ENCODE assay signal across 8 cellular contexts in the genomic region with DNA sequence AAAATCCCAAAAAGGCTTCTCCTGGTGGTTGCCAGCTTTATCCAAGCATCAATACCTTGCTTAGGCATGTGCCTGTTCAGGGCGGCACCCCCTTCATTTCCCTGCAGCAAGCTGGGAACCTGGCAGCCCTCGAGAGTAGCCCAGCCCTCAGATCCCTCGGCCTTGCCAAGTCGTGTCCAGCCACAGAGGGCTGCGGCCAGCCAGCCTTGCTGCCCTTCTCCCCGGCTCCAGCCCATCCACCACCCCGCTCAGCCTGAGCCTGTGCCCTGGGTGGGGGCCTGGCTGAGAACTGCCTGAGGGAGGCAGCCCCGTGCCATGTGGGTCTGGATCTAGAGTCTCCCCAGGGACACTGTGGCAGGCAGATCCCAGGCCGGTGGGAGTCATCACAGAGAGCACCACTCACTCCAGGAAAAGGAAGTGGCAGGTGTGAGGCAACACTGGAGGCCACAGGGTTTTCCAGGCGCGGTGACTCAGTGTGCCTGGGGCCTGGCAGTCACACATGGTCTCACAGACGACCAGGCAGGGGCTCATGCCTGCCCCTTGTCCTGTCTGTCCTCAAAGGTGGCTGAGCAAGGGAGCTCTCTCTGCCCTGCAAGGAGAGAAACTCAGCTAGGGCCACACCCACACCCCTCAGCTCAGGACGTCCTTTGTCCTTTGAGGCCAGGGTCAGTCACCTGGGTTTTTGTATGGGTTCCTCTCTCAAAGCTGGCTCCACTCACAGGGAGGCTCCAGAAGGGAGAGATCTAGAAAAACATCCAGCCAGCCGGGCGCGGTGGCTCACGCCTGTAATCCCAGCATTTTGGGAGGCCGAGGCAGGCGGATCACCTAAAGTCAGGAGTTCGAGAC. TPM values are rescaled to one million over a fixed set of nuclear protein-coding genes. Genes with fewer than 3 reads are reported as not detected.
A peak's percentile ranks its signal among the peaks of the same experiment; 100 is the strongest.
DNase-seq lines count a peak whose midpoint lies in the region; FAIRE-seq and TF ChIP-seq lines count a peak whose summit lies in the region.

No MANE protein-coding gene starts in this region.

- peaks cover 15% of the 10 kb centered on the region for H3K36me3 Mint-ChIP-seq in chondrocyte (ENCODE audit: low read depth)

- H3K4me3 Mint-ChIP-seq in chondrocyte (ENCODE audit: unreplicated experiment) = peak overlapping the region; percentile 9

- peak overlapping the region; percentile 87 for H3K27ac Mint-ChIP-seq in chondrocyte (ENCODE audit: unreplicated experiment)

- TF ChIP-seq POLR2A in H54 (IDR thresholded peaks at IDR 0.05; ENCODE audit: low read depth, low read length) = no peak
- no peak for TF ChIP-seq POLR2A in tibial nerve (IDR thresholded peaks at IDR 0.05)

- TF ChIP-seq CTCF in chondrocyte (IDR thresholded peaks at IDR 0.05) (peak; percentile 36), tibial nerve (IDR thresholded peaks at IDR 0.05) (no peak)

- peak in 1 of 2 donors; percentile 48 for TF ChIP-seq EP300 in tibial nerve (IDR thresholded peaks at IDR 0.05)

- WGBS in tibial nerve, 2 donors = 52 to 65% methylated on average over 17 to 19 of the region's 20 CpGs

- peaks cover 38% of the 10 kb centered on the region for H3K4me1 Mint-ChIP-seq in chondrocyte (ENCODE audit: low read depth)

- H3K4me1 ChIP-seq in tibial nerve = peaks cover 0 to 88% (median 73%) of the 10 kb centered on the region in 4 donors

- no peaks in the 10 kb centered on the region for H3K27me3 ChIP-seq in tibial nerve

- no peaks in the 10 kb centered on the region for H3K9me3 ChIP-seq in tibial nerve

- no peaks in the 10 kb centered on the region for H3K27me3 Mint-ChIP-seq in chondrocyte (ENCODE audit: low read depth)

- DNase-seq in H54 (ENCODE audit: insufficient read length, low spot score) (peak; percentile 89), SKM-1 (lab: John Stamatoyannopoulos, UW; ENCODE audit: unreplicated experiment) (peak; percentile 82), chondrocyte (ENCODE audit: low spot score) (peak; percentile 71), medulla oblongata (ENCODE audit: extremely low spot score) (peak; percentile 55), tibial nerve (ENCODE audit: low spot score in 2 of 2) (no peak), NCI-H2081 (lab: John Stamatoyannopoulos, UW) (no peak), SHP77 (lab: John Stamatoyannopoulos, UW) (no peak), NCI-H128 (lab: John Stamatoyannopoulos, UW; ENCODE audit: unreplicated experiment) (no peak)

- no peaks in the 10 kb centered on the region for H3K9me3 Mint-ChIP-seq in chondrocyte (ENCODE audit: low read depth)

- peak overlapping the region; percentile 61 to 82 (median 80) for H3K27ac ChIP-seq in tibial nerve

- H3K36me3 ChIP-seq in tibial nerve = peaks cover 2 to 44% (median 5%) of the 10 kb centered on the region in 3 donors

- no peak overlapping the region for H3K4me3 ChIP-seq in tibial nerve

- no peak for FAIRE-seq in H54 (lab: Jason Lieb, UNC)

RNA-seq across cellular contexts. Expression of gene CDC42BPG, which starts 12.2 kb away (rescaled TPM):
- total RNA-seq in chondrocyte (0.17 to 0.46 TPM (median 0.35 TPM) in 3 replicates), tibial nerve (under 1 TPM in 3 of 4 donors, not detected in 1; under 0.01 to 0.30 (median 0.21) TPM)

RNA-seq across cellular contexts. Expression of gene EHD1, which starts 21.8 kb away (rescaled TPM):
- total RNA-seq in chondrocyte (78.9 to 129 TPM (median 111 TPM) in 3 replicates), tibial nerve (10 to 100 TPM; 35.2 to 93.9 (median 42.6) TPM)

RNA-seq across cellular contexts. Expression of gene MEN1, which starts 46.3 kb away (rescaled TPM):
- total RNA-seq in chondrocyte = 19.5 to 26.4 TPM (median 20.4 TPM) in 3 replicates
- total RNA-seq in tibial nerve = 10 to 100 TPM; 15.3 to 30.9 (median 19.7) TPM

RNA-seq across cellular contexts. Expression of gene MAP4K2, which starts 53.6 kb away (rescaled TPM):
- total RNA-seq in chondrocyte = 11.3 to 17.8 TPM (median 13.4 TPM) in 3 replicates
- 10 to 100 TPM; 10.6 to 22.2 (median 13.5) TPM for total RNA-seq in tibial nerve

Comparison
In these comparisons a context has a peak if more than half of its experiments do, and no peak if none do; other contexts are left out.
1. DNase-seq: peak in H54 (single experiment), SKM-1 (single experiment), chondrocyte (single experiment) and medulla oblongata (single experiment); none in tibial nerve (0 of 2), NCI-H2081 (0 of 2), SHP77 (0 of 2) and NCI-H128 (single experiment).